18 cellular contexts compared by ENCODE assay signal in the genomic region with DNA sequence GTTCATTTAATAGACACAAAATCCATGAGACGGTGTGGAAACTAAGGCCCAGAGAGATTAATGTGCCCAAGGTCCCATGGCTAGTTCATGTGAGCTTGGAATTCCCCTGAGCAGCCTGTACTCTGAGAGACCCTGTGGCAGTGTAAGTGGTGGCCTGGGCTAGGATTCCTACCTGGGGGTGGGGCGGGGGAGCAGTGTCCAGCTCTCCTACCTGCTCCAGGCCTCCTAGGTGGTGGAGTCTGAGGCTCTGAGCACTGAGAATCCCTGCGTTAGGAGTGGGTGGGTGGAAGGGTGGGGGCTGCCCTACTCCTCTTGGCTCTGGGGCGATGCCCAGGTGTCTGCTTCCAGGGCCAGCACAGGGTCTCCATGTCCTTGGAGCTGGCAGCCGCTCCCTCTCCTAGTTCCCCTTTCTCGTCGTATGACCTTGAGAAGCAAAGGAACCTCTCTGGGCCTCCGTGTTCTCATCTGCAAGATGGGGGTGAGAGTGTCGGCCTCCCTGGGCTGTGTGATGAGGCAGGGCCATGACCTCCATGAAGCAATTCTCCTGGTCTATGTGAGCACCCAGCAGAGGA. TPM values are rescaled to one million over a fixed set of nuclear protein-coding genes. Genes with fewer than 3 reads are reported as not detected.
DNase-seq lines count a peak whose midpoint lies in the region; ATAC-seq and TF ChIP-seq lines count a peak whose summit lies in the region.
"Had no signal": no experiment of that assay in that cellular context is flagged by ENCODE, and none has a peak within 500 bp of the region (broad histone marks: within the 10 kb centered on the region; RNA-seq: fewer than 3 reads in every experiment).

No MANE protein-coding gene starts in this region.

- H3K4me3 Mint-ChIP-seq in progenitor cell of endocrine pancreas (ENCODE audit: low read depth) = no peak overlapping the region
- H3K4me3 Mint-ChIP-seq: B cell had no signal

- no peaks in the 10 kb centered on the region for H3K79me2 ChIP-seq in Karpas-422 (ENCODE audit: low read length)
- H3K79me2 ChIP-seq: parathyroid adenoma had no signal

- H3K9me2 ChIP-seq in Karpas-422 (replicated peaks; ENCODE audit: insufficient read depth, low read length) = no peaks in the 10 kb centered on the region

- H3K27ac ChIP-seq in Karpas-422 (ENCODE audit: low read length) (no peak overlapping the region), iPS-18a (ENCODE audit: low read length) (no peak overlapping the region)
- H3K27ac ChIP-seq: parathyroid adenoma, Peyer's patch had no signal

- H3K27ac Mint-ChIP-seq in progenitor cell of endocrine pancreas = peak overlapping the region; percentile 90
- H3K27ac Mint-ChIP-seq: B cell had no signal

- H3K36me3 Mint-ChIP-seq in progenitor cell of endocrine pancreas (ENCODE audit: insufficient read depth) = no peaks in the 10 kb centered on the region

- H3K27me3 ChIP-seq in Karpas-422 (ENCODE audit: low read length) (no peaks in the 10 kb centered on the region), iPS-18a (ENCODE audit: control insufficient read depth, insufficient read depth, low read length) (no peaks in the 10 kb centered on the region)
- H3K27me3 ChIP-seq: Peyer's patch, stomach had no signal

- TF ChIP-seq CTCF in progenitor cell of endocrine pancreas (IDR thresholded peaks at IDR 0.05; ENCODE audit: unreplicated experiment) = no peak

- ATAC-seq in GM19463 (IDR thresholded peaks at IDR 0.05; ENCODE audit: unreplicated experiment) (peak; percentile 3), GM19395 (IDR thresholded peaks at IDR 0.05; ENCODE audit: unreplicated experiment) (no peak)

- H3K4me3 ChIP-seq in Karpas-422 (ENCODE audit: low read length) (no peak overlapping the region), iPS-18a (ENCODE audit: low read length) (no peak overlapping the region)
- H3K4me3 ChIP-seq: Peyer's patch had no signal

- 0 out of 2 replicates have a peak overlapping the region, but pooled peaks have one; percentile 56 for H2AFZ ChIP-seq in Karpas-422 (ENCODE audit: low read length)
- H2AFZ ChIP-seq: parathyroid adenoma had no signal

- no peak overlapping the region for H3K4me2 ChIP-seq in Karpas-422 (ENCODE audit: low read depth, low read length, poor library complexity, severe bottlenecking)

- H3K4me1 ChIP-seq in Karpas-422 (ENCODE audit: low read length) (no peaks in the 10 kb centered on the region), iPS-18a (ENCODE audit: control insufficient read depth, low read depth, low read length) (peaks cover 18% of the 10 kb centered on the region)
- H3K4me1 ChIP-seq: parathyroid adenoma had no signal

- DNase-seq in Karpas-422 = no peak
- no peak for DNase-seq in progenitor cell of endocrine pancreas (ENCODE audit: low spot score, unreplicated experiment)
- DNase-seq in GF-D8 (lab: John Stamatoyannopoulos, UW) = no peak
- DNase-seq in NCI-H2107 treated with DMSO at 0.1 percent for 48 hours (lab: John Stamatoyannopoulos, UW; ENCODE audit: unreplicated experiment) = no peak
- no peak for DNase-seq in AML-193 (lab: John Stamatoyannopoulos, UW)
- DNase-seq: activated gamma-delta T cell treated with Interleukin-2 at 50 U/mL for 16 hours, cortex of kidney, NCI-H2029 treated with DMSO at 0.1 percent for 48 hours, NCI-H526 treated with DMSO at 0.1 percent for 48 hours had no signal

- H3K9me3 Mint-ChIP-seq in progenitor cell of endocrine pancreas (ENCODE audit: low read depth) = no peaks in the 10 kb centered on the region

- H3K9ac ChIP-seq in Karpas-422 (ENCODE audit: low read length) = no peak overlapping the region
- peak overlapping the region; percentile 43 for H3K9ac ChIP-seq in iPS-18a (ENCODE audit: low read length)
- H3K9ac ChIP-seq: parathyroid adenoma had no signal

- H4K20me1 ChIP-seq in Karpas-422 (ENCODE audit: insufficient read depth, low read depth, low read length) = no peaks in the 10 kb centered on the region

- H3K27me3 Mint-ChIP-seq in progenitor cell of endocrine pancreas = no peaks in the 10 kb centered on the region
- H3K27me3 Mint-ChIP-seq: B cell had no signal

- H3K9me3 ChIP-seq in Karpas-422 (ENCODE audit: low read length) (no peaks in the 10 kb centered on the region), iPS-18a (ENCODE audit: control insufficient read depth, low read depth, low read length) (no peaks in the 10 kb centered on the region)
- H3K9me3 ChIP-seq: Peyer's patch, stomach had no signal

- peaks cover 23% of the 10 kb centered on the region for H3K4me1 Mint-ChIP-seq in progenitor cell of endocrine pancreas (ENCODE audit: low read depth)

- H3K36me3 ChIP-seq in Karpas-422 (ENCODE audit: insufficient read depth, low read length) (no peaks in the 10 kb centered on the region), iPS-18a (ENCODE audit: control insufficient read depth, low read depth, low read length) (no peaks in the 10 kb centered on the region)
- H3K36me3 ChIP-seq: Peyer's patch, stomach had no signal

RNA-seq across cellular contexts. Expression of a gene that starts 2.5 kb away (rescaled TPM):
- total RNA-seq in Karpas-422 (2014; rRNA removed; shearing (Covaris generic); ENCODE audit: low replicate concordance) = not detected in 2 replicates
- total RNA-seq in progenitor cell of endocrine pancreas = 14.6 and 17.5 TPM in 2 replicates
- total RNA-seq: B cell had no signal

RNA-seq across cellular contexts. Expression of a gene that starts 3.5 kb away (rescaled TPM):
- not detected in 2 replicates for total RNA-seq in Karpas-422 (2014; rRNA removed; shearing (Covaris generic); ENCODE audit: low replicate concordance)
- total RNA-seq in progenitor cell of endocrine pancreas = 1.5 and 1.6 TPM in 2 replicates

RNA-seq across cellular contexts. Expression of a gene that starts 7.3 kb away (rescaled TPM):
- total RNA-seq in Karpas-422 (2014; rRNA removed; shearing (Covaris generic); ENCODE audit: low replicate concordance) = not detected in 2 replicates
- total RNA-seq in progenitor cell of endocrine pancreas = not detected in 2 replicates
- total RNA-seq: B cell had no signal

RNA-seq across cellular contexts. Expression of a gene that starts 59.1 kb away (rescaled TPM):
- not detected in 2 replicates for total RNA-seq in Karpas-422 (2014; rRNA removed; shearing (Covaris generic); ENCODE audit: low replicate concordance)
- not detected in 2 replicates for total RNA-seq in progenitor cell of endocrine pancreas
- total RNA-seq: B cell, glomerular endothelial cell, HT1080, Peyer's patch, stomach had no signal

Comparison
In these comparisons a context has a peak if more than half of its experiments do, and no peak if none do; other contexts are left out.
1. RNA of a gene that starts 2.5 kb away (total RNA-seq): 14.6 to 17.5 TPM in progenitor cell of endocrine pancreas; not detected in Karpas-422; every median in the first group is over 10 times any median in the second.